ENCODE assay signal across 1 cellular context in genomic region chr7:136086712-136087111, GRCh38.
A peak's percentile ranks its signal among the peaks of the same experiment; 100 is the strongest.
TF ChIP-seq lines count a peak whose summit lies in the region.

No MANE protein-coding gene starts in this region.

TF ChIP-seq in SK-N-SH, 30 proteins besides CTCF, POLR2A, EP300 and RAD21 (continued from another document):
- TF ChIP-seq REST (IDR thresholded peaks at IDR 0.05; ENCODE audit: low read depth, low read length) = no peak
- TF ChIP-seq IRF3 (IDR thresholded peaks at IDR 0.05; ENCODE audit: low read depth, low read length) = peak; percentile 30; the same call in 1 of the 2 replicates
- TF ChIP-seq EZH2phosphoT487 (IDR thresholded peaks at IDR 0.05; ENCODE audit: borderline replicate concordance, low read depth) = no peak
- TF ChIP-seq USF2 (IDR thresholded peaks at IDR 0.05; ENCODE audit: borderline replicate concordance, low read depth, low read length) = peak; percentile 80
- no peak for TF ChIP-seq JUND (IDR thresholded peaks at IDR 0.05)
- TF ChIP-seq SMC3 (IDR thresholded peaks at IDR 0.05; ENCODE audit: low read depth, low read length) = no peak
- TF ChIP-seq FOXJ3 (CRISPR knock-in tag; IDR thresholded peaks at IDR 0.05) = no peak
- TF ChIP-seq POLR2AphosphoS5 (IDR thresholded peaks at IDR 0.05; ENCODE audit: low read depth, low read length) = peak; percentile 60
- TF ChIP-seq RCOR1 (IDR thresholded peaks at IDR 0.05; ENCODE audit: low read length) = no peak
- no peak for TF ChIP-seq ELF1 (IDR thresholded peaks at IDR 0.05)
- TF ChIP-seq MEF2A (IDR thresholded peaks at IDR 0.05; ENCODE audit: borderline replicate concordance, low read depth) = no peak
